Comparison of ENCODE assay signal across 34 cellular contexts in genomic region chr4:58603951-58604350, GRCh38.
"Had no signal": no experiment of that assay in that cellular context is flagged by ENCODE, and none has a peak within 500 bp of the region (broad histone marks: within the 10 kb centered on the region; RNA-seq: fewer than 3 reads in every experiment).

No MANE protein-coding gene starts in this region.

- H3K9me3 Mint-ChIP-seq: activated T-helper 1 cell treated with anti-CD3 and anti-CD28 coated beads, Interleukin-12 subunit alpha, Interleukin-12 subunit beta, Interleukin-2, Interleukin-4 antibody, amounts not matched to agents 30 ng/mL and 10 ng/mL and 1 ng/mL, durations not matched to agents 14 hours and 24 hours and 36 hours had no signal

- H3K4me3 ChIP-seq: adrenal gland, body of pancreas, colonic mucosa, esophagus squamous epithelium, gastroesophageal sphincter had no signal

- H3K36me3 ChIP-seq: adrenal gland, colonic mucosa, esophagus squamous epithelium, gastroesophageal sphincter, WERI-Rb-1 had no signal

- H3K27ac ChIP-seq: adrenal gland, body of pancreas, colonic mucosa, epithelial cell of prostate, esophagus squamous epithelium, gastroesophageal sphincter, WERI-Rb-1 had no signal

- ATAC-seq: activated CD4-positive, alpha-beta T cell treated with anti-CD3 and anti-CD28 coated beads for 36 hours; activated CD8-positive, alpha-beta memory T cell treated with anti-CD3 and anti-CD28 coated beads, Interleukin-2, amount 10 ng/mL, durations not matched to agents 7 days and 5 days; activated CD8-positive, alpha-beta T cell treated with anti-CD3 and anti-CD28 coated beads, Interleukin-2, amount 10 ng/mL, durations not matched to agents 7 days and 5 days; activated naive CD8-positive, alpha-beta T cell treated with anti-CD3 and anti-CD28 coated beads, Interleukin-2, amount 50 U/mL, for 24 hours; body of pancreas; gastroesophageal sphincter; T-helper 17 cell had no signal

- H3K36me3 Mint-ChIP-seq: activated CD4-positive, alpha-beta memory T cell treated with anti-CD3 and anti-CD28 coated beads for 36 hours; activated CD8-positive, alpha-beta memory T cell treated with anti-CD3 and anti-CD28 coated beads, Interleukin-2, amount 10 ng/mL, durations not matched to agents 7 days and 5 days; activated naive CD4-positive, alpha-beta T cell treated with anti-CD3 and anti-CD28 coated beads, Interleukin-2, amount 50 U/mL, for 24 hours; activated naive CD8-positive, alpha-beta T cell treated with anti-CD3 and anti-CD28 coated beads for 36 hours had no signal

- H3K4me1 ChIP-seq: adrenal gland, body of pancreas, colonic mucosa, esophagus squamous epithelium, gastroesophageal sphincter had no signal

- H3K4me1 Mint-ChIP-seq: activated CD4-positive, alpha-beta T cell treated with anti-CD3 and anti-CD28 coated beads for 36 hours; activated CD4-positive, alpha-beta T cell treated with anti-CD3 and anti-CD28 coated beads, Interleukin-2, amount 10 ng/mL, durations not matched to agents 24 days and 14 days; activated CD8-positive, alpha-beta memory T cell treated with anti-CD3 and anti-CD28 coated beads, Interleukin-2, amount 10 ng/mL, durations not matched to agents 7 days and 5 days; activated naive CD4-positive, alpha-beta T cell treated with anti-CD3 and anti-CD28 coated beads, Interleukin-2, amount 50 U/mL, for 24 hours; activated naive CD8-positive, alpha-beta T cell treated with anti-CD3 and anti-CD28 coated beads for 36 hours; activated naive CD8-positive, alpha-beta T cell treated with anti-CD3 and anti-CD28 coated beads, Interleukin-2, amount 50 U/mL, for 24 hours; T-helper 17 cell had no signal

- H3K27ac Mint-ChIP-seq: activated CD4-positive, alpha-beta memory T cell treated with anti-CD3 and anti-CD28 coated beads for 36 hours; activated CD4-positive, alpha-beta T cell treated with anti-CD3 and anti-CD28 coated beads for 36 hours; activated CD4-positive, alpha-beta T cell treated with anti-CD3 and anti-CD28 coated beads, Interleukin-2, amount 10 ng/mL, durations not matched to agents 24 days and 14 days; activated CD8-positive, alpha-beta memory T cell treated with anti-CD3 and anti-CD28 coated beads, Interleukin-2, amount 10 ng/mL, durations not matched to agents 7 days and 5 days; activated CD8-positive, alpha-beta T cell treated with anti-CD3 and anti-CD28 coated beads, Interleukin-2, amount 10 ng/mL, durations not matched to agents 7 days and 5 days; activated naive CD4-positive, alpha-beta T cell treated with anti-CD3 and anti-CD28 coated beads for 36 hours; activated naive CD4-positive, alpha-beta T cell treated with anti-CD3 and anti-CD28 coated beads, Interleukin-2, amount 50 U/mL, for 24 hours; activated naive CD8-positive, alpha-beta T cell treated with anti-CD3 and anti-CD28 coated beads for 36 hours; activated naive CD8-positive, alpha-beta T cell treated with anti-CD3 and anti-CD28 coated beads, Interleukin-2, amount 50 U/mL, for 24 hours; activated T-helper 1 cell treated with anti-CD3 and anti-CD28 coated beads, Interleukin-12 subunit alpha, Interleukin-12 subunit beta, Interleukin-2, Interleukin-4 antibody, amounts not matched to agents 30 ng/mL and 10 ng/mL and 1 ng/mL, durations not matched to agents 14 hours and 24 hours and 36 hours; activated T-helper 2 cell treated with anti-CD3 and anti-CD28 coated beads, Interferon-gamma antibody, Interleukin-2, Interleukin-4, amounts not matched to agents 10 μg/mL and 5 μg/mL and 100 μg/mL, durations not matched to agents 14 hours and 24 hours and 36 hours; T-helper 17 cell; T-helper 2 cell treated with Interferon-gamma antibody and Interleukin-4, amounts not matched to agents 5 μg/mL and 100 μg/mL, for 36 hours had no signal

- H3K9me3 ChIP-seq: adrenal gland, body of pancreas, colonic mucosa, esophagus squamous epithelium, gastroesophageal sphincter had no signal

- H3K4me3 Mint-ChIP-seq: activated CD4-positive, alpha-beta memory T cell treated with anti-CD3 and anti-CD28 coated beads for 36 hours; activated CD4-positive, alpha-beta T cell treated with anti-CD3 and anti-CD28 coated beads for 36 hours; activated CD4-positive, alpha-beta T cell treated with anti-CD3 and anti-CD28 coated beads, Interleukin-2, amount 10 ng/mL, durations not matched to agents 24 days and 14 days; activated CD8-positive, alpha-beta memory T cell treated with anti-CD3 and anti-CD28 coated beads, Interleukin-2, amount 10 ng/mL, durations not matched to agents 7 days and 5 days; activated CD8-positive, alpha-beta T cell treated with anti-CD3 and anti-CD28 coated beads, Interleukin-2, amount 10 ng/mL, durations not matched to agents 7 days and 5 days; activated naive CD4-positive, alpha-beta T cell treated with anti-CD3 and anti-CD28 coated beads for 36 hours; activated naive CD4-positive, alpha-beta T cell treated with anti-CD3 and anti-CD28 coated beads, Interleukin-2, amount 50 U/mL, for 24 hours; activated naive CD8-positive, alpha-beta T cell treated with anti-CD3 and anti-CD28 coated beads for 36 hours; activated naive CD8-positive, alpha-beta T cell treated with anti-CD3 and anti-CD28 coated beads, Interleukin-2, amount 50 U/mL, for 24 hours; activated T-helper 1 cell treated with anti-CD3 and anti-CD28 coated beads, Interleukin-12 subunit alpha, Interleukin-12 subunit beta, Interleukin-2, Interleukin-4 antibody, amounts not matched to agents 30 ng/mL and 10 ng/mL and 1 ng/mL, durations not matched to agents 14 hours and 24 hours and 36 hours; T-helper 17 cell; T-helper 2 cell treated with Interferon-gamma antibody and Interleukin-4, amounts not matched to agents 5 μg/mL and 100 μg/mL, for 36 hours had no signal

- DNase-seq: activated CD4-positive, alpha-beta memory T cell treated with anti-CD3 and anti-CD28 coated beads for 36 hours; activated CD4-positive, alpha-beta T cell treated with anti-CD3 and anti-CD28 coated beads for 36 hours; activated CD4-positive, alpha-beta T cell treated with anti-CD3 and anti-CD28 coated beads, Interleukin-2, amount 10 ng/mL, durations not matched to agents 24 days and 14 days; activated CD4-positive, CD25-positive, alpha-beta regulatory T cell; activated CD4-positive, CD25-positive, alpha-beta regulatory T cell treated with anti-CD3 and anti-CD28 coated beads, Interleukin-2, amount 50 U/mL, for 72 hours; activated CD8-positive, alpha-beta memory T cell treated with anti-CD3 and anti-CD28 coated beads, Interleukin-2, amount 10 ng/mL, durations not matched to agents 7 days and 5 days; activated CD8-positive, alpha-beta memory T cell treated with anti-CD3 and anti-CD28 coated beads, Interleukin-2, amount 50 U/mL, for 4 hours; activated CD8-positive, alpha-beta T cell treated with anti-CD3 and anti-CD28 coated beads, Interleukin-2, amount 10 ng/mL, durations not matched to agents 7 days and 5 days; activated effector memory CD4-positive, alpha-beta T cell treated with anti-CD3 and anti-CD28 coated beads, Interleukin-2, amount 50 U/mL, for 16 hours; activated naive CD4-positive, alpha-beta T cell treated with anti-CD3 and anti-CD28 coated beads for 36 hours; activated naive CD8-positive, alpha-beta T cell treated with anti-CD3 and anti-CD28 coated beads for 36 hours; activated naive CD8-positive, alpha-beta T cell treated with anti-CD3 and anti-CD28 coated beads, Interleukin-2, amount 50 U/mL, for 24 hours; activated T-cell treated with anti-CD3 and anti-CD28 coated beads, Interleukin-2, amount 50 U/mL, for 1 hour; activated T-cell treated with anti-CD3 and anti-CD28 coated beads, Interleukin-2, amount 50 U/mL, for 48 hours; adrenal gland; amygdala; aorta; body of pancreas; central memory CD4-positive, alpha-beta T cell; cerebellar nuclear complex; colonic mucosa; effector CD8-positive, alpha-beta T cell; esophagus squamous epithelium; foreskin melanocyte; head of caudate nucleus; T-helper 17 cell; T1000; WERI-Rb-1 had no signal

- H3K27me3 Mint-ChIP-seq: activated CD4-positive, alpha-beta memory T cell treated with anti-CD3 and anti-CD28 coated beads for 36 hours; activated CD4-positive, alpha-beta T cell treated with anti-CD3 and anti-CD28 coated beads for 36 hours; activated CD4-positive, alpha-beta T cell treated with anti-CD3 and anti-CD28 coated beads, Interleukin-2, amount 10 ng/mL, durations not matched to agents 24 days and 14 days; activated CD8-positive, alpha-beta memory T cell treated with anti-CD3 and anti-CD28 coated beads, Interleukin-2, amount 10 ng/mL, durations not matched to agents 7 days and 5 days; activated naive CD4-positive, alpha-beta T cell treated with anti-CD3 and anti-CD28 coated beads, Interleukin-2, amount 50 U/mL, for 24 hours; activated naive CD8-positive, alpha-beta T cell treated with anti-CD3 and anti-CD28 coated beads for 36 hours; activated naive CD8-positive, alpha-beta T cell treated with anti-CD3 and anti-CD28 coated beads, Interleukin-2, amount 50 U/mL, for 24 hours; T-helper 17 cell had no signal

- H3K27me3 ChIP-seq: adrenal gland, body of pancreas, colonic mucosa, esophagus squamous epithelium, gastroesophageal sphincter had no signal
